In the genomic region with DNA sequence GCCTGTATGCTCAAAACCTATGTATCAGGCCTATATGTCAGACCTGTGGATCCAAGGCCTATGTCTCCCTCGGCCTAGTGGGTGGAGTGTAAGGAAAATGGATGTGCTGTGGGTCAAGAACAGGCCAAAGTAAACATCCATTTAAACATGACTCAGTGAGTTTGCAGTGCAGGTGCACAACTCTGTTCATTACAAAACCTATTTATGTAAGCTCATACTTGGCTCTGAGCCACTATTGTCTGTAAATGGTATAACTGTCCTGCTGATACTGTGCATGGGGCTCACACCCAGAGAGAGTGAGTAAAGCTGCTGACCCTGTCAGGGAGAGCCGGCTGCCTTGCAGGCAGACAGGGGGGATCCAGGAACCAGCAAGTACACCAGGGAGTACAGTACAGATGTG, we compare ENCODE assay signal across 15 cellular contexts.
A peak's percentile ranks its signal among the peaks of the same experiment; 100 is the strongest.
DNase-seq lines count a peak whose midpoint lies in the region; ATAC-seq and TF ChIP-seq lines count a peak whose summit lies in the region.
"Had no signal": no experiment of that assay in that cellular context is flagged by ENCODE, and none has a peak within 500 bp of the region (broad histone marks: within the 10 kb centered on the region; RNA-seq: fewer than 3 reads in every experiment).

No MANE protein-coding gene starts in this region.

- no peaks in the 10 kb centered on the region for H3K9me3 ChIP-seq in RWPE2 (ENCODE audit: severe bottlenecking)
- H3K9me3 ChIP-seq in aorta (ENCODE audit: control insufficient read depth, low read length): peaks cover 1% of the 10 kb centered on the region
- H3K9me3 ChIP-seq: prostate gland had no signal

- H3K4me3 Mint-ChIP-seq in stimulated activated naive CD8-positive, alpha-beta T cell treated with anti-CD3 and anti-CD28 coated beads, Interleukin-15, amount 100 ng/mL, for 72 hours: no peak overlapping the region

- H3K27me3 ChIP-seq in RWPE2 (ENCODE audit: insufficient read depth, poor library complexity, severe bottlenecking): peaks cover 25% of the 10 kb centered on the region
- H3K27me3 ChIP-seq in aorta (ENCODE audit: control insufficient read depth in 1 of 2, insufficient read depth in 2 of 2, low read length in 1 of 2): no peaks in the 10 kb centered on the region
- H3K27me3 ChIP-seq: heart right ventricle had no signal

- ATAC-seq in stimulated activated naive CD8-positive, alpha-beta T cell treated with anti-CD3 and anti-CD28 coated beads, Interleukin-15, amount 100 ng/mL, for 72 hours: peak; percentile 13
- no peak for ATAC-seq in stimulated activated naive CD8-positive, alpha-beta T cell treated with anti-CD3 and anti-CD28 coated beads, Interleukin-15, Interleukin-2, amounts not matched to agents 100 U/mL and 50 U/mL, for 24 hours
- peak; percentile 94 for ATAC-seq in RWPE2 (ENCODE audit: low read depth)
- peak; percentile 45 for ATAC-seq in aorta (ENCODE audit: low FRiP score)
- ATAC-seq in GM18498 (IDR thresholded peaks at IDR 0.05; ENCODE audit: unreplicated experiment): no peak

- H3K9me3 Mint-ChIP-seq in stimulated activated naive CD8-positive, alpha-beta T cell treated with anti-CD3 and anti-CD28 coated beads, Interleukin-15, amount 100 ng/mL, for 72 hours: peaks cover 0 to 7% of the 10 kb centered on the region in 2 donors

- TF ChIP-seq CTCF in RWPE2 (IDR thresholded peaks at IDR 0.05; ENCODE audit: poor library complexity, severe bottlenecking): no peak

- H3K4me1 ChIP-seq in RWPE2 (ENCODE audit: insufficient read depth, poor library complexity, severe bottlenecking) (no peaks in the 10 kb centered on the region), aorta (ENCODE audit: control insufficient read depth in 1 of 2, insufficient read depth in 2 of 2, low read length in 2 of 2) (peaks cover 0 to 2% of the 10 kb centered on the region in 2 donors)
- H3K4me1 ChIP-seq: prostate gland had no signal

- H3K36me3 ChIP-seq in RWPE2 (ENCODE audit: low read depth): no peaks in the 10 kb centered on the region
- no peaks in the 10 kb centered on the region for H3K36me3 ChIP-seq in aorta (ENCODE audit: control insufficient read depth in 1 of 2, insufficient read depth in 2 of 2, low read length in 1 of 2)
- H3K36me3 ChIP-seq: heart right ventricle, prostate gland had no signal

- intact Hi-C loops in aorta (cut with DNase I): no loop called here

- no peak overlapping the region for H3K4me3 ChIP-seq in RWPE2 (ENCODE audit: severe bottlenecking)
- H3K4me3 ChIP-seq in aorta (ENCODE audit: low read length in 2 of 2): no peak overlapping the region
- H3K4me3 ChIP-seq: heart right ventricle, prostate gland had no signal

- no peak for DNase-seq in stimulated activated naive CD8-positive, alpha-beta T cell treated with anti-CD3 and anti-CD28 coated beads, Interleukin-15, amount 100 ng/mL, for 72 hours
- DNase-seq in stimulated activated naive CD8-positive, alpha-beta T cell treated with anti-CD3 and anti-CD28 coated beads, Interleukin-15, Interleukin-2, amounts not matched to agents 100 U/mL and 50 U/mL, for 24 hours: no peak
- DNase-seq in RWPE2 (ENCODE audit: low spot score) (no peak), glomerular visceral epithelial cell (ENCODE audit: extremely low spot score) (peak; percentile 64), aorta (no peak), T-helper 2 cell (no peak), NCI-H526 (lab: John Stamatoyannopoulos, UW) (no peak)
- DNase-seq: activated CD4-positive, alpha-beta T cell treated with anti-CD3 and anti-CD28 coated beads, Interleukin-2, amount 50 U/mL, for 1 hour; activated gamma-delta T cell; cortex of kidney; heart right ventricle; KBM-7; NCI-H526 treated with DMSO at 0.1 percent for 48 hours had no signal

- 62 to 68% methylated on average over 2 of the region's 2 CpGs for WGBS in aorta, 2 donors

- H3K4me1 Mint-ChIP-seq in stimulated activated naive CD8-positive, alpha-beta T cell treated with anti-CD3 and anti-CD28 coated beads, Interleukin-15, amount 100 ng/mL, for 72 hours: no peaks in the 10 kb centered on the region

- H3K27ac ChIP-seq in RWPE2 (ENCODE audit: poor library complexity, severe bottlenecking) (no peak overlapping the region), aorta (ENCODE audit: low read depth in 1 of 2, low read length in 2 of 2) (no peak overlapping the region)
- H3K27ac ChIP-seq: heart right ventricle, prostate gland had no signal

- H3K27ac Mint-ChIP-seq in stimulated activated naive CD8-positive, alpha-beta T cell treated with anti-CD3 and anti-CD28 coated beads, Interleukin-15, amount 100 ng/mL, for 72 hours: peak overlapping the region in 1 of 2 donors; percentile 49

- no peaks in the 10 kb centered on the region for H3K27me3 Mint-ChIP-seq in stimulated activated naive CD8-positive, alpha-beta T cell treated with anti-CD3 and anti-CD28 coated beads, Interleukin-15, amount 100 ng/mL, for 72 hours

Comparison
In these comparisons a context has a peak if more than half of its experiments do, and no peak if none do; other contexts are left out.
1. ATAC-seq: peak in stimulated activated naive CD8-positive, alpha-beta T cell treated with anti-CD3 and anti-CD28 coated beads, Interleukin-15, amount 100 ng/mL, for 72 hours (single experiment), RWPE2 (single experiment) and aorta (single experiment); none in stimulated activated naive CD8-positive, alpha-beta T cell treated with anti-CD3 and anti-CD28 coated beads, Interleukin-15, Interleukin-2, amounts not matched to agents 100 U/mL and 50 U/mL, for 24 hours (single experiment) and GM18498 (single experiment).